ENCODE assay signal across 20 cellular contexts in the genomic region with DNA sequence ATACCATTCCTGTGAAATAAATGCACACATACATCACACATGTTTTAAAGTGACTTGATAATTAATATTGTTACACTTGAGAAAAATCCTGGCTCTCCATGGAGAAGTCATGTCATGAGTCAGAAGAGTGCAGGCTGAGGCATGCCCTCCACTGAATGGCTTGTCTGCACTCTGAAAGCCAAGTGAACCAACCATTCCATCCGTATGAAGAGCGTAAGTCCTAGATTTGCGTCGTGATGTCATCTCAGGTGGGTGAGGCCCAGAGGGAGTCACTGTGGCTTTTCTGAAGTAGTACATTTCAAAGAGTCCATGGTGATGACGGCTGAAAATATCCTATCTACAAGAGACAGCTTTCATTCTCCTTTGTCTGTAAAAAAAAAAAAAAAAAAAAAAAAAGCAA.
A peak's percentile ranks its signal among the peaks of the same experiment; 100 is the strongest.
DNase-seq lines count a peak whose midpoint lies in the region; ATAC-seq, FAIRE-seq and TF ChIP-seq lines count a peak whose summit lies in the region.
"Had no signal": no experiment of that assay in that cellular context is flagged by ENCODE, and none has a peak within 500 bp of the region (broad histone marks: within the 10 kb centered on the region; RNA-seq: fewer than 3 reads in every experiment).

No MANE protein-coding gene starts in this region.

- no peak overlapping the region for H2BK12ac ChIP-seq in trophoblast cell (ENCODE audit: low read length)

- POLR2A ChIA-PET in CD4-positive, alpha-beta memory T cell (lab: Charles Lee; ENCODE audit: partially characterized antibody): no interaction called here

- H3K36me3 Mint-ChIP-seq in CD4-positive, alpha-beta memory T cell: no peaks in the 10 kb centered on the region

- H2BK5ac ChIP-seq in trophoblast cell (ENCODE audit: low read depth, low read length, poor library complexity): no peak overlapping the region

- H3K27me3 Mint-ChIP-seq in CD4-positive, alpha-beta memory T cell: peaks cover 2 to 5% of the 10 kb centered on the region in 2 donors
- H3K27me3 Mint-ChIP-seq: activated CD4-positive, alpha-beta T cell treated with anti-CD3 and anti-CD28 coated beads, Interleukin-2, amount 10 ng/mL, durations not matched to agents 7 days and 5 days had no signal

- H3K9me3 Mint-ChIP-seq in CD4-positive, alpha-beta memory T cell: peaks cover 0 to 15% (median 6%) of the 10 kb centered on the region in 8 donors

- H3K4me3 Mint-ChIP-seq in CD4-positive, alpha-beta memory T cell: no peak overlapping the region
- H3K4me3 Mint-ChIP-seq: activated CD4-positive, alpha-beta T cell treated with anti-CD3 and anti-CD28 coated beads, Interleukin-2, amount 10 ng/mL, durations not matched to agents 7 days and 5 days; naive B cell had no signal

- no peak overlapping the region for H3K23ac ChIP-seq in trophoblast cell (ENCODE audit: low read length)

- no peak for TF ChIP-seq CTCF in bronchial epithelial cell (IDR thresholded peaks at IDR 0.05; ENCODE audit: insufficient read depth, low read length, severe bottlenecking)

- H3K4me1 ChIP-seq in trophoblast cell (ENCODE audit: control insufficient read depth in 1 of 2, insufficient read depth in 2 of 2, low read length in 2 of 2): no peaks in the 10 kb centered on the region
- H3K4me1 ChIP-seq in CD4-positive, alpha-beta memory T cell (ENCODE audit: insufficient read depth, low read length): no peaks in the 10 kb centered on the region
- H3K4me1 ChIP-seq: upper lobe of left lung had no signal

- no peak overlapping the region for H3K4me2 ChIP-seq in trophoblast cell (ENCODE audit: low read length)

- no peaks in the 10 kb centered on the region for H3K79me2 ChIP-seq in trophoblast cell (ENCODE audit: control insufficient read depth, insufficient read depth, low read length, poor library complexity)

- no peak overlapping the region for H3K27ac Mint-ChIP-seq in CD4-positive, alpha-beta memory T cell
- H3K27ac Mint-ChIP-seq: activated CD4-positive, alpha-beta T cell treated with anti-CD3 and anti-CD28 coated beads, Interleukin-2, amount 10 ng/mL, durations not matched to agents 7 days and 5 days; naive B cell had no signal

- no peak overlapping the region for H3K4ac ChIP-seq in trophoblast cell (ENCODE audit: low read depth, low read length)

- H3K4me1 Mint-ChIP-seq in CD4-positive, alpha-beta memory T cell: no peaks in the 10 kb centered on the region
- H3K4me1 Mint-ChIP-seq: naive B cell had no signal

- DNase-seq in EH (ENCODE audit: low read depth) (peak; percentile 2), NCI-H1105 (lab: John Stamatoyannopoulos, UW) (peak; percentile 80), bronchial epithelial cell (ENCODE audit: low read depth) (peak; percentile 100), trophoblast cell (peak; percentile 49 to 64)
- DNase-seq in stimulated activated CD4-positive, alpha-beta T cell treated with anti-CD3 and anti-CD28 coated beads, Interleukin-2, amount 100 ng/mL, for 48 hours: no peak
- DNase-seq in CD4-positive, alpha-beta memory T cell: no peak
- DNase-seq: activated CD4-positive, alpha-beta T cell treated with anti-CD3 and anti-CD28 coated beads, Interleukin-2, amount 10 ng/mL, durations not matched to agents 7 days and 5 days; activated T-cell treated with anti-CD3 and anti-CD28 coated beads, Interleukin-2, amount 50 U/mL, for 1 hour; C1 segment of cervical spinal cord; HCEC 1CT; head of caudate nucleus; MV-4-11; naive B cell; RPMI8226; stimulated activated CD8-positive, alpha-beta memory T cell treated with anti-CD3 and anti-CD28 coated beads, Interleukin-4, amount 100 ng/mL, for 48 hours; T-helper 2 cell; upper lobe of left lung had no signal

- no peak overlapping the region for H2AK5ac ChIP-seq in trophoblast cell (ENCODE audit: low read length)

- no peaks in the 10 kb centered on the region for H3K9me3 ChIP-seq in trophoblast cell (ENCODE audit: insufficient read depth, low read depth, low read length)
- H3K9me3 ChIP-seq in CD4-positive, alpha-beta memory T cell (ENCODE audit: control insufficient read depth in 1 of 2, low read length in 2 of 2): no peaks in the 10 kb centered on the region

- H3K27ac ChIP-seq in trophoblast cell (ENCODE audit: low read depth, low read length): no peak overlapping the region
- no peak overlapping the region for H3K27ac ChIP-seq in CD4-positive, alpha-beta memory T cell (ENCODE audit: low read depth, low read length)
- H3K27ac ChIP-seq: upper lobe of left lung had no signal

- H2BK120ac ChIP-seq in trophoblast cell (ENCODE audit: insufficient read depth, low read length, poor library complexity): no peak overlapping the region

- H4K12ac ChIP-seq in trophoblast cell (ENCODE audit: low read depth, low read length): no peak overlapping the region

- no peak for ATAC-seq in GM21515 (IDR thresholded peaks at IDR 0.05; ENCODE audit: unreplicated experiment)

- H3K9ac ChIP-seq in trophoblast cell (ENCODE audit: low read length): no peak overlapping the region

- CTCF ChIA-PET in CD4-positive, alpha-beta memory T cell (lab: Charles Lee; ENCODE audit: partially characterized antibody): no interaction called here

- no CpG with 5 or more reads among the region's 5 CpGs for WGBS in trophoblast cell (ENCODE audit: extremely low coverage, insufficient coverage, insufficient read length)

- H3K18ac ChIP-seq in trophoblast cell (ENCODE audit: low read length): no peak overlapping the region

- H4K91ac ChIP-seq in trophoblast cell (ENCODE audit: low read depth, low read length): no peak overlapping the region

- H3K36me3 ChIP-seq in bronchial epithelial cell (ENCODE audit: control insufficient read depth, insufficient read depth, low read length): no peaks in the 10 kb centered on the region
- H3K36me3 ChIP-seq in trophoblast cell (ENCODE audit: control insufficient read depth in 1 of 2, insufficient read depth in 2 of 2, low read length in 2 of 2): no peaks in the 10 kb centered on the region
- H3K36me3 ChIP-seq in CD4-positive, alpha-beta memory T cell (ENCODE audit: insufficient read depth, low read length): no peaks in the 10 kb centered on the region
- H3K36me3 ChIP-seq: upper lobe of left lung had no signal

- H3K27me3 ChIP-seq in bronchial epithelial cell (ENCODE audit: control insufficient read depth, insufficient read depth, low read length) (no peaks in the 10 kb centered on the region), trophoblast cell (ENCODE audit: insufficient read depth, low read length) (no peaks in the 10 kb centered on the region)
- no peaks in the 10 kb centered on the region for H3K27me3 ChIP-seq in CD4-positive, alpha-beta memory T cell (ENCODE audit: insufficient read depth, low read length)
- H3K27me3 ChIP-seq: upper lobe of left lung had no signal

- no peak overlapping the region for H2AFZ ChIP-seq in trophoblast cell (ENCODE audit: insufficient read depth, low read length, poor library complexity)

- no peaks in the 10 kb centered on the region for H3K79me1 ChIP-seq in trophoblast cell (ENCODE audit: low read length)

- no peak overlapping the region for H4K8ac ChIP-seq in trophoblast cell (ENCODE audit: low read depth, low read length)

- intact Hi-C loops in CD4-positive, alpha-beta memory T cell (cut with micrococcal nuclease): no loop called here

- H3K4me3 ChIP-seq in bronchial epithelial cell (ENCODE audit: low read depth, low read length): no peak overlapping the region
- H3K4me3 ChIP-seq in trophoblast cell (ENCODE audit: low read depth, low read length): no peak overlapping the region
- H3K4me3 ChIP-seq in CD4-positive, alpha-beta memory T cell (ENCODE audit: low read length in 2 of 2): no peak overlapping the region
- H3K4me3 ChIP-seq: upper lobe of left lung had no signal

- FAIRE-seq in bronchial epithelial cell (lab: Jason Lieb, UNC): peak; percentile 95
- FAIRE-seq: endometrium, HTR-8/SVneo had no signal

- no peak overlapping the region for H3K14ac ChIP-seq in trophoblast cell (ENCODE audit: low read length)

Comparison
In these comparisons a context has a peak if more than half of its experiments do, and no peak if none do; other contexts are left out.
1. DNase-seq: peak in EH (single experiment), NCI-H1105 (single experiment), bronchial epithelial cell (single experiment) and trophoblast cell (2 of 2); none in stimulated activated CD4-positive, alpha-beta T cell treated with anti-CD3 and anti-CD28 coated beads, Interleukin-2, amount 100 ng/mL, for 48 hours (0 of 2) and CD4-positive, alpha-beta memory T cell (0 of 5).